ENCODE assay signal across 8 cellular contexts in the genomic region with DNA sequence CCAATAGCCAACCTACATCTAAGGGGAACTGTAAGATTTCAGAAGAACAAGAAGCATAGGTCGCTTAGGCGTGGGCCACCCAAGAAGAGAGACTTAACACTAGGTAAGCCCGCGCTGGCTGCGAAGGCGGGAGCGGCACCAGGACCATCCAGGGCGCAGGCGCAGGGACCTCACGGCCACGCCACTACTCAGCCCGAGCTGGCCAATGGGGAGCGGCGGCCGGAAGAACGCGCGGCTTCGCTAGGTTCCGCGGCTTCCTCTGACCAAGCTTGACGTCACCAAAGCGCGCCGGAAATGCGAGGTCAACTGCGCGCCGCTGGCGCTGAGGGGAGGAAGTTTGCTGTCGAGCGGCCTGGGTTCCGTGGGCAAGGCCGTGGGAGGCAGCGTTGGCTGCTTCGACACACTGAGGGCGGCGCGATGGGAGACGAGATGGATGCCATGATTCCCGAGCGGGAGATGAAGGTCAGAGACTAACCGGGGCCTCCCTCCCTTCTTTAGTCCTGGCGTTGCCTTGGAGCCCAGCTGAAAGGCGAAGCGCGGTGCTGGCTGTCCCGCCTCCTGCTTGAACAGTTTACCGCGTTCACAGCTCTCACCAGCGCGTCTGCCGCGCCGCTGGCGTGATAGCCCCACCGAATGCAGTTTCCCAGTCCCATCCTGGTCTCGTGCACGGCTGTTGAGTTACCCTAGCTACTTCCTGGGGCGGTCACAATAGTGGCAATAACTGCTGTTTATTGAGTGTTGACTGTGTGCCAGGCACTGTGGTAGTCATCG. TPM values are rescaled to one million over a fixed set of nuclear protein-coding genes. Genes with fewer than 3 reads are reported as not detected.
A peak's percentile ranks its signal among the peaks of the same experiment; 100 is the strongest.
DNase-seq lines count a peak whose midpoint lies in the region; ATAC-seq and TF ChIP-seq lines count a peak whose summit lies in the region.

A gene (plus strand): TSS at position 299 of the 771 bp plus-strand sequence. CDS start 119 bp downstream, at position 418.

- peak within 1 kb of the TSS; percentile 68 to 83 (median 77) for H3K4me3 ChIP-seq in spleen

- 0 to 1% (median 0%) methylated on average over 49 to 61 of the region's 61 CpGs for WGBS in spleen, 5 donors

- no peaks in the 10 kb centered on the region for H3K9me3 ChIP-seq in spleen

- no peaks in the 10 kb centered on the region for H3K27me3 ChIP-seq in spleen (replicated peaks in 1 of 7)

- peaks cover 0 to 62% (median 42%) of the 10 kb centered on the region in 6 donors for H3K36me3 ChIP-seq in spleen

- peaks cover 11 to 58% (median 32%) of the 10 kb centered on the region in 6 donors for H3K4me1 ChIP-seq in spleen

- DNase-seq in AG08395 (ENCODE audit: low spot score) (peak; percentile 99), NCI-H345 (lab: John Stamatoyannopoulos, UW) (peak; percentile 99), inferior parietal cortex (ENCODE audit: extremely low spot score) (peak; percentile 100), spleen (peak; percentile 99)
- DNase-seq in activated CD4-positive, CD25-positive, alpha-beta regulatory T cell (lab: John Stamatoyannopoulos, UW) = peak; percentile 98 to 100 (median 99)
- DNase-seq in central memory CD4-positive, alpha-beta T cell = peak; percentile 98

- peak within 1 kb of the TSS; percentile 61 to 93 (median 88) for H3K27ac ChIP-seq in spleen

- TF ChIP-seq CTCF in spleen (IDR thresholded peaks at IDR 0.05 in 8 of 11, conservative IDR thresholded peaks at IDR 0.05 in 3 of 11) = peak in 3 of 11 experiments; percentile 22 to 38 (median 27)

- in situ Hi-C loops in GM18951 (cut with MboI; ENCODE audit: low sequenced_read_pairs, unreplicated experiment) = no loop called here

- intact Hi-C loops in spleen (cut with DNase I; ENCODE audit: low total_unique reads) = loop anchor here (10.0 kb wide), 1 partner anchor 71 kb away; no protein-coding TSS in a partner anchor

- peak; percentile 98 for TF ChIP-seq POLR2A in GM18951 (IDR thresholded peaks at IDR 0.05; ENCODE audit: extremely low read depth, insufficient read depth, insufficient read length)
- peak in 2 of 3 donors; percentile 50 to 70 for TF ChIP-seq POLR2A in spleen (IDR thresholded peaks at IDR 0.05)

- ATAC-seq in HG03196 (IDR thresholded peaks at IDR 0.05; ENCODE audit: unreplicated experiment) = peak; percentile 93

RNA-seq across cellular contexts. Expression of the gene that starts here (rescaled TPM):
- 100 to 1,000 TPM in 6 of 7 donors, 10 to 100 TPM in 1; 70.4 to 182 (median 140) TPM for total RNA-seq in spleen
- polyA plus RNA-seq in spleen = 10 to 100 TPM; 21.4 to 54.7 (median 54.2) TPM

Comparison
In these comparisons a context has a peak if more than half of its experiments do, and no peak if none do; other contexts are left out.
1. Peak in every context shown above with its lines: DNase-seq, ATAC-seq, H3K4me3 ChIP-seq and H3K27ac ChIP-seq.